ENCODE assay signal across 17 cellular contexts in genomic region chr16:80982646-80983045, GRCh38.
"Had no signal": no experiment of that assay in that cellular context is flagged by ENCODE, and none has a peak within 500 bp of the region (broad histone marks: within the 10 kb centered on the region; RNA-seq: fewer than 3 reads in every experiment).

No MANE protein-coding gene starts in this region.

- H3K27ac Mint-ChIP-seq: immature natural killer cell; naive thymus-derived CD8-positive, alpha-beta T cell; stimulated activated memory B cell treated with anti-CD40 and anti-IgM and Interleukin-4, amounts not matched to agents 10 μg/mL and 1 μg/mL and 100 μg/mL, for 72 hours; stimulated activated naive CD8-positive, alpha-beta T cell treated with anti-CD3 and anti-CD28 coated beads, Interleukin-15, Interleukin-2, amounts not matched to agents 100 ng/mL and 50 ng/mL, for 24 hours had no signal

- H3K9me3 Mint-ChIP-seq: immature natural killer cell; naive thymus-derived CD8-positive, alpha-beta T cell; stimulated activated memory B cell treated with anti-CD40 and anti-IgM and Interleukin-4, amounts not matched to agents 10 μg/mL and 1 μg/mL and 100 μg/mL, for 72 hours; stimulated activated naive CD8-positive, alpha-beta T cell treated with anti-CD3 and anti-CD28 coated beads, Interleukin-15, Interleukin-2, amounts not matched to agents 100 ng/mL and 50 ng/mL, for 24 hours had no signal

- H3K27me3 Mint-ChIP-seq: naive thymus-derived CD8-positive, alpha-beta T cell; stimulated activated memory B cell treated with anti-CD40 and anti-IgM and Interleukin-4, amounts not matched to agents 10 μg/mL and 1 μg/mL and 100 μg/mL, for 72 hours; stimulated activated naive CD8-positive, alpha-beta T cell treated with anti-CD3 and anti-CD28 coated beads, Interleukin-15, Interleukin-2, amounts not matched to agents 100 ng/mL and 50 ng/mL, for 24 hours had no signal

- H3K4me1 ChIP-seq: foreskin keratinocyte, tibial artery, upper lobe of left lung, uterus had no signal

- H3K4me3 ChIP-seq: spleen, tibial artery, upper lobe of left lung, uterus had no signal

- H3K9me3 ChIP-seq: spleen, tibial artery, upper lobe of left lung, uterus had no signal

- H3K27ac ChIP-seq: foreskin keratinocyte, spleen, tibial artery, upper lobe of left lung, uterus had no signal

- H3K27me3 ChIP-seq: foreskin keratinocyte, spleen, tibial artery, upper lobe of left lung, uterus had no signal

- H3K4me3 Mint-ChIP-seq: immature natural killer cell; stimulated activated memory B cell treated with anti-CD40 and anti-IgM and Interleukin-4, amounts not matched to agents 10 μg/mL and 1 μg/mL and 100 μg/mL, for 72 hours; stimulated activated naive CD8-positive, alpha-beta T cell treated with anti-CD3 and anti-CD28 coated beads, Interleukin-15, Interleukin-2, amounts not matched to agents 100 ng/mL and 50 ng/mL, for 24 hours had no signal

- DNase-seq: dermis blood vessel endothelial cell; erythroblast; foreskin keratinocyte; immature natural killer cell; left ventricle myocardium superior; naive thymus-derived CD8-positive, alpha-beta T cell; posterior cingulate gyrus; spleen; stimulated activated CD4-positive, alpha-beta T cell treated with anti-CD3 and anti-CD28 coated beads, Interleukin-15, amount 100 ng/mL, for 24 hours; stimulated activated CD4-positive, alpha-beta T cell treated with anti-CD3 and anti-CD28 coated beads, Interleukin-1b, Interleukin-23, amount 100 ng/mL, for 48 hours; stimulated activated CD4-positive, alpha-beta T cell treated with anti-CD3 and anti-CD28 coated beads, Interleukin-4, amount 100 ng/mL, for 24 hours; tibial artery; upper lobe of left lung; uterus had no signal

- ATAC-seq: foreskin keratinocyte; left ventricle myocardium superior; naive thymus-derived CD8-positive, alpha-beta T cell; sciatic nerve; stimulated activated memory B cell treated with anti-CD40 and anti-IgM and Interleukin-4, amounts not matched to agents 10 μg/mL and 1 μg/mL and 100 μg/mL, for 72 hours had no signal

- H3K36me3 ChIP-seq: uterus had no signal
